15 cellular contexts compared by ENCODE assay signal in the genomic region with DNA sequence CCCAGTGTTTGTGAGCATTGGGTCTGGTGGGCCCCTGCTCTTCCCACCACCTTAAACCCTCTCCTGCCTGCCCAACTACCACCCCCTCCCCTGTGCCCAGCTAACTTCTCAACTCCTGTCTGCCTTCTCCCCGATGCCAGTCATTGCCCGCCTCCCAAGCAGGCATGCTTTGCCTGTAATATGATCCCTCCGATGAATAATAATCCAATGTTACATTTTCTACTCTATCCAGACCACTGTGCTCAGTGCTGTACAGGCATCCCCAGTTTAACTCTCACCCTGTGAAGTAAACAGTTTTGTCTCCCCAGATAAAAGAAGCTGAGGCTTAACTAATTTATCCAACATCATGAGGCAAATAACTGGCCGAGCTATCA. TPM values are rescaled to one million over a fixed set of nuclear protein-coding genes. Genes with fewer than 3 reads are reported as not detected.
DNase-seq lines count a peak whose midpoint lies in the region; TF ChIP-seq lines count a peak whose summit lies in the region.
"Had no signal": no experiment of that assay in that cellular context is flagged by ENCODE, and none has a peak within 500 bp of the region (broad histone marks: within the 10 kb centered on the region; RNA-seq: fewer than 3 reads in every experiment).

No MANE protein-coding gene starts in this region.

- no peaks in the 10 kb centered on the region for H3K27me3 ChIP-seq in BLaER1 treated with 17β-estradiol and CSF1 and Interleukin-3, amounts not matched to agents 10 nM and 100 nM
- no peaks in the 10 kb centered on the region for H3K27me3 ChIP-seq in parathyroid adenoma (ENCODE audit: control insufficient read depth, insufficient read depth, low read length)

- H3K36me3 ChIP-seq in BLaER1 treated with 17β-estradiol and CSF1 and Interleukin-3, amounts not matched to agents 10 nM and 100 nM: no peaks in the 10 kb centered on the region
- no peaks in the 10 kb centered on the region for H3K36me3 ChIP-seq in parathyroid adenoma (ENCODE audit: control insufficient read depth, insufficient read depth, low read length)

- no peak overlapping the region for H3K4me3 ChIP-seq in BLaER1 treated with 17β-estradiol and CSF1 and Interleukin-3, amounts not matched to agents 10 nM and 100 nM
- no peak overlapping the region for H3K4me3 ChIP-seq in parathyroid adenoma (ENCODE audit: low read depth, low read length)
- H3K4me3 ChIP-seq: SK-N-MC had no signal

- H2AFZ ChIP-seq in parathyroid adenoma: peak overlapping the region; percentile 38

- no peak overlapping the region for H3K9ac ChIP-seq in BLaER1 treated with 17β-estradiol and CSF1 and Interleukin-3, amounts not matched to agents 10 nM and 100 nM
- H3K9ac ChIP-seq in parathyroid adenoma: no peak overlapping the region

- H3K4me1 ChIP-seq in BLaER1 treated with 17β-estradiol and CSF1 and Interleukin-3, amounts not matched to agents 10 nM and 100 nM: peaks cover 5 to 16% (median 10%) of the 10 kb centered on the region in 10 experiments; a peak in 18 of 20 replicates
- H3K4me1 ChIP-seq in parathyroid adenoma: no peaks in the 10 kb centered on the region

- peak overlapping the region; percentile 21 to 78 (median 43); a peak in 18 of 22 replicates for H3K4me2 ChIP-seq in BLaER1 treated with 17β-estradiol and CSF1 and Interleukin-3, amounts not matched to agents 10 nM and 100 nM
- no peak overlapping the region for H3K4me2 ChIP-seq in parathyroid adenoma (ENCODE audit: low read length)

- no peaks in the 10 kb centered on the region for H3K79me2 ChIP-seq in parathyroid adenoma

- H3K9me3 ChIP-seq in BLaER1 treated with 17β-estradiol and CSF1 and Interleukin-3, amounts not matched to agents 10 nM and 100 nM (replicated peaks in 1 of 11): no peaks in the 10 kb centered on the region
- no peaks in the 10 kb centered on the region for H3K9me3 ChIP-seq in parathyroid adenoma (ENCODE audit: control insufficient read depth, low read length)

- H4K20me1 ChIP-seq in BLaER1 treated with 17β-estradiol and CSF1 and Interleukin-3, amounts not matched to agents 10 nM and 100 nM: no peaks in the 10 kb centered on the region

- no peak for TF ChIP-seq CTCF in parathyroid adenoma (IDR thresholded peaks at IDR 0.05)

- peak overlapping the region in 3 of 11 experiments; percentile 27 to 33 (median 27); a peak in 3 of 22 replicates for H3K27ac ChIP-seq in BLaER1 treated with 17β-estradiol and CSF1 and Interleukin-3, amounts not matched to agents 10 nM and 100 nM
- H3K27ac ChIP-seq in parathyroid adenoma: no peak overlapping the region
- H3K27ac ChIP-seq: SK-N-MC had no signal

- DNase-seq in NCI-H526 treated with DMSO at 0.1 percent for 48 hours (lab: John Stamatoyannopoulos, UW): peak; percentile 17
- DNase-seq in fibroblast of gingiva (ENCODE audit: low read depth): peak; percentile 7
- DNase-seq in activated naive CD4-positive, alpha-beta T cell treated with Interleukin-2 at 50 U/mL for 16 hours: no peak
- DNase-seq in HT-29 (ENCODE audit: low spot score): no peak
- DNase-seq in NCI-H146 (lab: John Stamatoyannopoulos, UW): no peak
- DNase-seq in DMS153 treated with DMSO at 0.1 percent for 48 hours (lab: John Stamatoyannopoulos, UW; ENCODE audit: unreplicated experiment): no peak
- DNase-seq: CD8-positive, alpha-beta memory T cell; H9; NCI-H446; NCI-H748 treated with DMSO at 0.1 percent for 48 hours had no signal

RNA-seq across cellular contexts. Expression of a gene that starts 35.5 kb away (rescaled TPM):
- total RNA-seq in HT-29 (2014; rRNA removed; shearing (Covaris generic)): not detected in 2 replicates
- total RNA-seq: A673; CD8-positive, alpha-beta memory T cell; H9; LHCN-M2 had no signal

Comparison
In these comparisons a context has a peak if more than half of its experiments do, and no peak if none do; other contexts are left out.
1. DNase-seq: peak in NCI-H526 treated with DMSO at 0.1 percent for 48 hours (single experiment) and fibroblast of gingiva (single experiment); none in activated naive CD4-positive, alpha-beta T cell treated with Interleukin-2 at 50 U/mL for 16 hours (single experiment), HT-29 (single experiment), NCI-H146 (single experiment) and DMS153 treated with DMSO at 0.1 percent for 48 hours (single experiment).